In genomic region chr1:61082336-61083013, GRCh38 we compare ENCODE assay signal across 2 cellular contexts.
TF ChIP-seq lines count a peak whose summit lies in the region.

TSS of gene NFIA (plus strand) at chr1:61082561.

TF ChIP-seq in Ishikawa, 13 proteins besides CTCF, POLR2A, EP300 and RAD21 (continued from another document):
- TF ChIP-seq REST (IDR thresholded peaks at IDR 0.05; ENCODE audit: low read depth) (no peak), TCF12 (IDR thresholded peaks at IDR 0.05; ENCODE audit: low read depth) (no peak), EGR1 (IDR thresholded peaks at IDR 0.05) (no peak), ZBTB7A (IDR thresholded peaks at IDR 0.05; ENCODE audit: low read depth) (no peak), CREB1 (IDR thresholded peaks at IDR 0.05; ENCODE audit: low read depth) (no peak), USF1 (IDR thresholded peaks at IDR 0.05) (no peak), TAF1 (IDR thresholded peaks at IDR 0.05; ENCODE audit: low read depth) (peak; percentile 54; the same call in 1 of the 2 replicates), YY1 (IDR thresholded peaks at IDR 0.05; ENCODE audit: low read depth) (0 out of 2 replicates have a peak, but pooled peaks have one; percentile 15), FOXM1 (IDR thresholded peaks at IDR 0.05; ENCODE audit: borderline replicate concordance, low read depth) (no peak)

TF ChIP-seq in SK-N-SH treated with all-trans-retinoic acid at 6 μM for 48 hours, 23 proteins besides CTCF, POLR2A, EP300 and RAD21 (continued from another document):
- TF ChIP-seq TSHZ2 (CRISPR knock-in tag; IDR thresholded peaks at IDR 0.05) (no peak), ISL1 (CRISPR knock-in tag; IDR thresholded peaks at IDR 0.05) (no peak)
